ENCODE assay signal across 18 cellular contexts in the genomic region with DNA sequence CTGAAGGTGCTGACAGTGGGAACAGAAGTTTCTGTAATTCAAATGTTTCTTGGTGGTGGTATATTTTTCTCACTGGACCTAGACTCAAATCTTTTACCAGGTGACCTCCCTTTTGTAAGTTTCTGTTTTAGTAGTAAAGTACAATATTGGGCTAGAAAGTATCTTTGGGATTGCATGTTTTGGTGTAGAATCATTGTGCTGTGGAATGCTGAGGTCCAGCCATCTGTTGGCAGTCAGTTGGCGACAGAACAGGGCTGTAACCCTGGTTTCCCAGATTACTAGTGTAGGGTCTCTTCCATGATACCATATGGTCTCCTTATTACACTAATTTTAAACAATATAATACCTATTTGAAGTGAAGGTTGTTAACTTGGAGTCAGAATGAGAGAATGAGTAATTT. TPM values are rescaled to one million over a fixed set of nuclear protein-coding genes. Genes with fewer than 3 reads are reported as not detected.
"Had no signal": no experiment of that assay in that cellular context is flagged by ENCODE, and none has a peak within 500 bp of the region (broad histone marks: within the 10 kb centered on the region; RNA-seq: fewer than 3 reads in every experiment).

No MANE protein-coding gene starts in this region.

RNA-seq across cellular contexts. Expression of gene FABP2, which starts 34.9 kb away (rescaled TPM):
- total RNA-seq: dermis blood vessel endothelial cell, epithelial cell of proximal tubule, esophagus squamous epithelium, frontal cortex, glomerular endothelial cell, left lobe of liver, lower leg skin, mammary epithelial cell, mononuclear cell, natural killer cell, neural crest cell, posterior vena cava, sigmoid colon, suprapubic skin, thyroid gland, upper lobe of left lung, uterus had no signal
- polyA plus RNA-seq: mammary epithelial cell, ovary had no signal
